In the genomic region with DNA sequence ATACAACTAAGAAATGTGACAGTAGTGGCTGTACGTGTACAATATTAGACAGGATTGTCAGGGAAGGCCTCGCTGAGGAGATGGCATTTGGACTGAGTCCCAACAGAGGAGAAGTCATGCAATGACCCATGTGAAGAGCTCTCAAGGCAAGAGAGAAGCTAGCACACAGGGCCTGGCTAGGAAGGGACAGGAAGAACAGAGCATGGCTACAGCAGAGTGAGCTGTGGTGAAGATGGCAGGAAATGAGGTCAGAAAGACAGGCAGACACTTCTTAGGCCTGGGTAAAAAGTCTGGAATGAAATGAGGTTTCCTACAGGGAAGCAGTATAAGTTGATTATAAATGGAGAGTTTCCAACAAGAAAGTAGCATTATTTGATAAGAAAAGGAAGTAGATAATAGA, we compare ENCODE assay signal across 12 cellular contexts.
DNase-seq lines count a peak whose midpoint lies in the region; ATAC-seq and TF ChIP-seq lines count a peak whose summit lies in the region.
"Had no signal": no experiment of that assay in that cellular context is flagged by ENCODE, and none has a peak within 500 bp of the region (broad histone marks: within the 10 kb centered on the region; RNA-seq: fewer than 3 reads in every experiment).

No MANE protein-coding gene starts in this region.

- no peak overlapping the region for H3K4me2 ChIP-seq in OCI-LY3 (ENCODE audit: low read length)
- H3K4me2 ChIP-seq: GM23338 had no signal

- TF ChIP-seq CTCF in OCI-LY3 (IDR thresholded peaks at IDR 0.05; ENCODE audit: low read depth, low read length) = no peak

- H3K27me3 ChIP-seq in ACC112 (ENCODE audit: insufficient read depth, low read length) (no peaks in the 10 kb centered on the region), OCI-LY3 (ENCODE audit: low read depth, low read length) (no peaks in the 10 kb centered on the region)
- H3K27me3 ChIP-seq: body of pancreas had no signal

- no peaks in the 10 kb centered on the region for H4K20me1 ChIP-seq in OCI-LY3 (ENCODE audit: insufficient read depth, low read length)

- no peak overlapping the region for H3K9ac ChIP-seq in OCI-LY3 (ENCODE audit: low read length)

- H3K4me1 ChIP-seq in ACC112 (ENCODE audit: control insufficient read depth, insufficient read depth, low read length, unreplicated experiment) = peaks cover 63% of the 10 kb centered on the region
- H3K4me1 ChIP-seq in OCI-LY3 (ENCODE audit: low read length) = peaks cover 5% of the 10 kb centered on the region

- H3K79me2 ChIP-seq in ACC112 (ENCODE audit: control insufficient read depth, insufficient read depth, low read length, unreplicated experiment) (peaks cover 9% of the 10 kb centered on the region), OCI-LY3 (ENCODE audit: low read length) (no peaks in the 10 kb centered on the region)

- no peaks in the 10 kb centered on the region for H3K9me3 ChIP-seq in OCI-LY3 (ENCODE audit: insufficient read depth, low read length)
- H3K9me3 ChIP-seq: body of pancreas had no signal

- peak; percentile 11 for DNase-seq in globus pallidus (ENCODE audit: low spot score)
- no peak for DNase-seq in NCI-H69 (lab: John Stamatoyannopoulos, UW)
- DNase-seq in NCI-H345 (lab: John Stamatoyannopoulos, UW) = no peak
- DNase-seq: body of pancreas, NCI-H1048, T-helper 9 cell had no signal

- no peaks in the 10 kb centered on the region for H3K36me3 ChIP-seq in ACC112 (ENCODE audit: insufficient read depth, low read length)
- H3K36me3 ChIP-seq in OCI-LY3 (replicated peaks; ENCODE audit: low read depth, low read length) = no peaks in the 10 kb centered on the region

- ATAC-seq in GM18511 (IDR thresholded peaks at IDR 0.05; ENCODE audit: unreplicated experiment) (peak; percentile 58), HG02759 (IDR thresholded peaks at IDR 0.05; ENCODE audit: unreplicated experiment) (no peak), GM21717 (IDR thresholded peaks at IDR 0.05; ENCODE audit: unreplicated experiment) (no peak)
- ATAC-seq: body of pancreas, GM23338 had no signal

- H3K27ac ChIP-seq in ACC112 (ENCODE audit: low read depth, low read length) (peak overlapping the region; percentile 82), OCI-LY3 (ENCODE audit: low read length) (no peak overlapping the region)

- H3K4me3 ChIP-seq in ACC112 (ENCODE audit: low read depth, low read length) (no peak overlapping the region), OCI-LY3 (ENCODE audit: low read length) (no peak overlapping the region)
- H3K4me3 ChIP-seq: body of pancreas, GM23338 had no signal

- H2AFZ ChIP-seq in ACC112 (ENCODE audit: low read length, unreplicated experiment) (peak overlapping the region; percentile 79), OCI-LY3 (ENCODE audit: low read depth, low read length) (0 out of 2 replicates have a peak overlapping the region, but pooled peaks have one; percentile 33)
